Comparison of ENCODE assay signal across 27 cellular contexts in the genomic region with DNA sequence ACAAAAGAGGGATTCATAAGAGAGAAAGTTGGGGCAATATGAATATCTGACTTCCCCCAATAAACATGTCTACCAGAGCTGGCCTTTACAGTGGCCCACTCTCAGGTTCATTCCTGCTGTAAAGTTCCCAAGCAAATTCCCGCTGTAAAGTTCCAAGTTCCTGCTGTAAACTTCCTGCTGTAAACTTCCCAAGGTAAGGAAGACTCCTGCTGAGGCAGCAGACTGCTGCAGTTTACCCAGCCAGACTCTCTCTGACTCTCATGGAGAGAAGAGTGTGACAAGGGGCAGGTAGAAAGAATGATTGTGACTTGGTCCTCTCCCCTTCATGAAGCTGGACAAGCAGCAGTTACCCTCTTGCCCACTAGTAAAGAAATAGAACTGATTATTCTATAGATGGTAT.
"Had no signal": no experiment of that assay in that cellular context is flagged by ENCODE, and none has a peak within 500 bp of the region (broad histone marks: within the 10 kb centered on the region; RNA-seq: fewer than 3 reads in every experiment).

No MANE protein-coding gene starts in this region.

- H3K4me1 ChIP-seq: esophagus muscularis mucosa, foreskin keratinocyte, gastroesophageal sphincter, heart left ventricle, lower lobe of right lung, pancreas, right lobe of liver, suprapubic skin, transverse colon, upper lobe of right lung, uterus had no signal

- FAIRE-seq: colon, endothelial cell of umbilical vein, keratinocyte, pancreas, small intestine had no signal

- H3K4me3 ChIP-seq: dorsolateral prefrontal cortex, esophagus muscularis mucosa, gastroesophageal sphincter, heart left ventricle, lower lobe of right lung, pancreas, right lobe of liver, suprapubic skin, transverse colon, upper lobe of right lung, uterus had no signal

- H3K36me3 ChIP-seq: esophagus muscularis mucosa, gastroesophageal sphincter, heart left ventricle, lower lobe of right lung, neutrophil, pancreas, right lobe of liver, suprapubic skin, transverse colon, upper lobe of right lung, uterus had no signal

- H3K27me3 ChIP-seq: esophagus muscularis mucosa, gastroesophageal sphincter, heart left ventricle, pancreas, right lobe of liver, suprapubic skin, transverse colon, upper lobe of right lung, uterus had no signal

- H3K4me3 Mint-ChIP-seq: natural killer cell; neural crest cell; stimulated activated naive CD8-positive, alpha-beta T cell treated with anti-CD3 and anti-CD28 coated beads, Interleukin-15, amount 100 ng/mL, for 72 hours had no signal

- H3K4me1 Mint-ChIP-seq: natural killer cell; neural crest cell; stimulated activated naive CD8-positive, alpha-beta T cell treated with anti-CD3 and anti-CD28 coated beads, Interleukin-15, amount 100 ng/mL, for 72 hours had no signal

- H3K9me3 Mint-ChIP-seq: natural killer cell; stimulated activated naive CD8-positive, alpha-beta T cell treated with anti-CD3 and anti-CD28 coated beads, Interleukin-15, amount 100 ng/mL, for 72 hours had no signal

- DNase-seq: dorsolateral prefrontal cortex; effector CD4-positive, alpha-beta T cell; foreskin keratinocyte; heart left ventricle; hypothalamus; left ventricle myocardium superior; lower lobe of right lung; natural killer cell; pancreas; retina; right lobe of liver; small intestine; stimulated activated CD4-positive, alpha-beta T cell treated with anti-CD3 and anti-CD28 coated beads, Interleukin-15, amount 100 ng/mL, for 24 hours; stimulated activated CD4-positive, alpha-beta T cell treated with anti-CD3 and anti-CD28 coated beads, Interleukin-2, amount 100 ng/mL, for 48 hours; stimulated activated naive CD4-positive, alpha-beta T cell; stimulated activated naive CD8-positive, alpha-beta T cell treated with anti-CD3 and anti-CD28 coated beads, Interleukin-15, amount 100 ng/mL, for 72 hours; transverse colon; upper lobe of right lung; uterus had no signal

- ATAC-seq: foreskin keratinocyte; gastroesophageal sphincter; heart left ventricle; left ventricle myocardium superior; lower lobe of right lung; natural killer cell; pancreas; right lobe of liver; stimulated activated naive CD8-positive, alpha-beta T cell treated with anti-CD3 and anti-CD28 coated beads, Interleukin-15, amount 100 ng/mL, for 72 hours; upper lobe of right lung had no signal

- H3K9me3 ChIP-seq: esophagus muscularis mucosa, gastroesophageal sphincter, lower lobe of right lung, neutrophil, pancreas, right lobe of liver, suprapubic skin, transverse colon, upper lobe of right lung, uterus had no signal

- H3K27ac ChIP-seq: dorsolateral prefrontal cortex, esophagus muscularis mucosa, foreskin keratinocyte, gastroesophageal sphincter, heart left ventricle, lower lobe of right lung, neutrophil, pancreas, right lobe of liver, suprapubic skin, transverse colon, upper lobe of right lung, uterus had no signal

- H3K27ac Mint-ChIP-seq: natural killer cell; stimulated activated naive CD8-positive, alpha-beta T cell treated with anti-CD3 and anti-CD28 coated beads, Interleukin-15, amount 100 ng/mL, for 72 hours had no signal

- H3K36me3 Mint-ChIP-seq: natural killer cell had no signal
